ENCODE assay signal across 10 cellular contexts in the genomic region with DNA sequence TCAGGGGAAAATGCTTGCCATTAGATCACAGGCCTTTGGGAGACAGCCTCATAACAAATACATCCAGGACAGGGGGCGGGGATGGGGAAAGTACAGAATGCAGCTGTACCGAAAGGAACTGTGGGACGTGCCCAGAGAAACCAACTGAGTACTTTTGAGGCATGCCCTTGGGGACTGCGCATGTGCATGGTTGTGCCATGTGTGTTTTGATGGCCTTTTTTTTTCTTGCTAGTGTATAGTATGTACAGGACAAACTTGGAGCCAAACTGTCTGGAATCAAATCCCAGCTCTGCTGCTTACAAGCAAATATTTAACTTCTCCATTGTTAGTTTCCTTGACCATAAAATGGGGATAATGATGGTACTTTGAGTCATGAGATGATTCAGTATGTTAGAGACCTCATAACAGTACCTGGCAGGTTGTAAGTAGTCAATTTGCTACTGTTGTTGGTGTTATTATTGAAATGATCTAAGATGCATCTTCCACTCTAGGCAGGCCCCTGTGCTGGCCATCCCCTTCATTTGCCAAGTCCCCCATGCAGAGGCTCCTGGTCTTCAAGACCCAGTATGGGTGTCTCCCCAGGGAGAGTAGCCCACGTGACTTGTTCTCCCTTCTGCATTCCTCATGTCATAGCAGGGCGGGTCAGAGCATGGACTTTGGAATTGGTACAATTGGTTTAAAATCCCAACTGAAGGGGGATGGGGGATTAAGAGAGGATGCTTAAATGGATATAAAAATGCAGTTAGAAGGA.
A peak's percentile ranks its signal among the peaks of the same experiment; 100 is the strongest.
DNase-seq lines count a peak whose midpoint lies in the region; ATAC-seq, FAIRE-seq and TF ChIP-seq lines count a peak whose summit lies in the region.
"Had no signal": no experiment of that assay in that cellular context is flagged by ENCODE, and none has a peak within 500 bp of the region (broad histone marks: within the 10 kb centered on the region; RNA-seq: fewer than 3 reads in every experiment).

No MANE protein-coding gene starts in this region.

- H3K27me3 ChIP-seq in layer of hippocampus (ENCODE audit: control insufficient read depth, insufficient read depth, low read length) (no peaks in the 10 kb centered on the region), ascending aorta (no peaks in the 10 kb centered on the region)

- H3K4me3 ChIP-seq in ascending aorta = no peak overlapping the region

- peak; percentile 51 for FAIRE-seq in GM12892 (lab: Jason Lieb, UNC)

- H3K27ac ChIP-seq in VCaP (peak overlapping the region; percentile 32; the same call in 1 of the 2 replicates), layer of hippocampus (ENCODE audit: low read depth, low read length) (peak overlapping the region; percentile 32), ascending aorta (peak overlapping the region in 1 of 2 donors; percentile 36)

- TF ChIP-seq CTCF in VCaP (conservative IDR thresholded peaks at IDR 0.05) (no peak), ascending aorta (IDR thresholded peaks at IDR 0.05) (no peak)

- DNase-seq in AG08395 (ENCODE audit: low spot score) (peak; percentile 55), GM12892 (ENCODE audit: insufficient read length) (no peak), GM19240 (ENCODE audit: insufficient read length, low spot score) (no peak), COLO668 (lab: John Stamatoyannopoulos, UW; ENCODE audit: unreplicated experiment) (no peak), ascending aorta (ENCODE audit: low spot score in 2 of 2) (no peak)
- DNase-seq: naive thymus-derived CD4-positive, alpha-beta T cell; stimulated activated naive B cell treated with anti-CD40 and anti-IgM and Interleukin-4, amounts not matched to agents 10 μg/mL and 1 μg/mL and 100 μg/mL, for 72 hours had no signal

- H3K36me3 ChIP-seq in ascending aorta = no peaks in the 10 kb centered on the region

- intact Hi-C loops in ascending aorta (cut with DNase I) = no loop called here

- H3K9me3 ChIP-seq in ascending aorta = no peaks in the 10 kb centered on the region

- H3K4me1 ChIP-seq in ascending aorta = peaks cover 0 to 43% of the 10 kb centered on the region in 2 donors

- TF ChIP-seq POLR2A in GM12892 (IDR thresholded peaks at IDR 0.05; ENCODE audit: low read depth, low read length) = no peak

- no peak for ATAC-seq in GM18520 (IDR thresholded peaks at IDR 0.05; ENCODE audit: unreplicated experiment)
- ATAC-seq: naive thymus-derived CD4-positive, alpha-beta T cell; stimulated activated naive B cell treated with anti-CD40 and anti-IgM and Interleukin-4, amounts not matched to agents 10 μg/mL and 1 μg/mL and 100 μg/mL, for 72 hours had no signal
